9 cellular contexts compared by ENCODE assay signal in the genomic region with DNA sequence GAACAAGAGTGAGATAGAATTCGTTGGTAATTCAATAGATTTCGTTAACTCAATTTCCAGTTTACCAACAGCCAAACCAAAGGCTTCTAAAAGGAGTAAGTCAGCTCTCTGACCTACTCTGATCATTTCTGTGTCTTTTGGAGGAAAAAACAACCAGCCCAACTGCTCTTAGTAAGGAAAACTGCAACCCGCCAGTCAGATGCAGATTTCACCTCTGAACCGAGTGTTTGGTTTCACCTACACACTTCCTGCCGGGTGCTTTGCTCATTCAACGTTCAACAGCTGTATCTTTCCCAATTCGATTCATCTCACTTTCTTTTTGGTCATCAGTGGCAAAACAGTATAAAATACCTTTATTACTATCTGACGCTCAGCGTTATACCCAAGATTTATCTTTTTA. TPM values are rescaled to one million over a fixed set of nuclear protein-coding genes. Genes with fewer than 3 reads are reported as not detected.
A peak's percentile ranks its signal among the peaks of the same experiment; 100 is the strongest.
DNase-seq lines count a peak whose midpoint lies in the region; ATAC-seq and TF ChIP-seq lines count a peak whose summit lies in the region.
"Had no signal": no experiment of that assay in that cellular context is flagged by ENCODE, and none has a peak within 500 bp of the region (broad histone marks: within the 10 kb centered on the region; RNA-seq: fewer than 3 reads in every experiment).

No MANE protein-coding gene starts in this region.

- ATAC-seq in GM19463 (IDR thresholded peaks at IDR 0.05; ENCODE audit: unreplicated experiment): peak; percentile 53
- no peak for ATAC-seq in HG02973 (IDR thresholded peaks at IDR 0.05; ENCODE audit: unreplicated experiment)
- no peak for ATAC-seq in left cardiac atrium

- H3K4me1 ChIP-seq in BLaER1: peaks cover 85% of the 10 kb centered on the region

- H3K9me3 ChIP-seq in BLaER1: peaks cover 5% of the 10 kb centered on the region; the same call in 1 of the 2 replicates

- H3K27ac ChIP-seq in BLaER1 (peak overlapping the region; percentile 92), dorsolateral prefrontal cortex (peak overlapping the region in 51 of 59 donors; percentile 16 to 93 (median 82))

- intact Hi-C loops in dorsolateral prefrontal cortex (cut with DNase I) (no loop called here), left cardiac atrium (cut with DNase I) (no loop called here)

- no peaks in the 10 kb centered on the region for H3K36me3 ChIP-seq in BLaER1

- H3K4me2 ChIP-seq in BLaER1: peak overlapping the region; percentile 75

- TF ChIP-seq CTCF in dorsolateral prefrontal cortex (IDR thresholded peaks at IDR 0.05 in 54 of 56, conservative IDR thresholded peaks at IDR 0.05 in 2 of 56; ENCODE audit: low read depth in 1 of 56, partially characterized antibody in 56 of 56): no peak

- DNase-seq in NCI-H69 (lab: John Stamatoyannopoulos, UW) (peak; percentile 3), dorsolateral prefrontal cortex (no peak), iPS-NIHi7 (ENCODE audit: extremely low spot score) (no peak), NCI-H2227 (lab: John Stamatoyannopoulos, UW; ENCODE audit: unreplicated experiment) (no peak), left cardiac atrium (no peak)

- peak overlapping the region; percentile 59 for H3K9ac ChIP-seq in BLaER1

- no peaks in the 10 kb centered on the region for H4K20me1 ChIP-seq in BLaER1

- peak overlapping the region; percentile 47 for H3K4me3 ChIP-seq in BLaER1
- no peak overlapping the region for H3K4me3 ChIP-seq in dorsolateral prefrontal cortex

- H3K27me3 ChIP-seq in BLaER1: no peaks in the 10 kb centered on the region
- peaks cover 0 to 40% (median 3%) of the 10 kb centered on the region in 45 donors for H3K27me3 ChIP-seq in dorsolateral prefrontal cortex

RNA-seq across cellular contexts. Expression of gene TMSB4X, which starts 24.5 kb away (rescaled TPM):
- 1,000 to 10,000 TPM; 1,088 to 2,217 (median 1,674) TPM for total RNA-seq in dorsolateral prefrontal cortex
- total RNA-seq in left cardiac atrium: 1,000 to 10,000 TPM; 1,546 to 1,715 TPM

RNA-seq across cellular contexts. Expression of gene FAM9C, which starts 45.0 kb away (rescaled TPM):
- total RNA-seq in dorsolateral prefrontal cortex: 1 to 10 TPM in 1 of 120 experiments, under 1 TPM in 4, not detected in 115; 0.19 to 1.6 (median 0.33) TPM
- not detected for total RNA-seq in left cardiac atrium
- total RNA-seq: bronchial epithelial cell had no signal
